ENCODE assay signal across 15 cellular contexts in the genomic region with DNA sequence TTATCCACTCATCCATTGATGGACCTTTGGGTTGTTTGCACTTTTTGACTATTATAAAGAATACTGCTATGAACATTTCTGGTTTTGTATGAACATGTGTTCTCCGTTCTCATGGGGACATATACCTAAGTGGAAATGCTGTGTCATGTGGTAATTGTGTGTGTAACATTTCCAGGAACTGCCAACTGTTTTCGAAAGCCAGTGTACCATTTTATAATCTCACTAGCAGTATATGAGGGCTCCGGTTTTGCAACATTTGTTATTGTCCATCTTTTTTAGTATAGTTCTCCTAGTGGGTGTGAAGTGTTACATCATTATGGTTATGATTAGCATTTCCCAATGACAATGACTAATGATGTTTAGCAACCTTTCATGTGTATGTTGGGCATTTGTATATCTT. TPM values are rescaled to one million over a fixed set of nuclear protein-coding genes. Genes with fewer than 3 reads are reported as not detected.
A peak's percentile ranks its signal among the peaks of the same experiment; 100 is the strongest.
DNase-seq lines count a peak whose midpoint lies in the region; ATAC-seq lines count a peak whose summit lies in the region.
"Had no signal": no experiment of that assay in that cellular context is flagged by ENCODE, and none has a peak within 500 bp of the region (broad histone marks: within the 10 kb centered on the region; RNA-seq: fewer than 3 reads in every experiment).

No MANE protein-coding gene starts in this region.

- ATAC-seq in activated CD4-positive, alpha-beta T cell treated with anti-CD3 and anti-CD28 coated beads for 36 hours: no peak
- peak; percentile 66 for ATAC-seq in stimulated activated effector memory CD8-positive, alpha-beta T cell treated with anti-CD3 and anti-CD28 coated beads, Interleukin-12 subunit alpha, Interleukin-12 subunit beta, amount 100 ng/mL, for 72 hours
- ATAC-seq in HG03095 (IDR thresholded peaks at IDR 0.05; ENCODE audit: unreplicated experiment): no peak
- no peak for ATAC-seq in activated CD8-positive, alpha-beta memory T cell treated with anti-CD3 and anti-CD28 coated beads, Interleukin-2, amount 10 ng/mL, durations not matched to agents 7 days and 5 days
- ATAC-seq: Panc1 had no signal

- H3K27ac Mint-ChIP-seq in activated CD4-positive, alpha-beta T cell treated with anti-CD3 and anti-CD28 coated beads for 36 hours: peak overlapping the region; percentile 53
- peak overlapping the region; percentile 84 for H3K27ac Mint-ChIP-seq in stimulated activated effector memory CD8-positive, alpha-beta T cell treated with anti-CD3 and anti-CD28 coated beads, Interleukin-12 subunit alpha, Interleukin-12 subunit beta, amount 100 ng/mL, for 72 hours
- no peak overlapping the region for H3K27ac Mint-ChIP-seq in activated CD8-positive, alpha-beta memory T cell treated with anti-CD3 and anti-CD28 coated beads, Interleukin-2, amount 10 ng/mL, durations not matched to agents 7 days and 5 days

- CTCF ChIA-PET in activated CD4-positive, alpha-beta T cell treated with anti-CD3 and anti-CD28 coated beads for 36 hours (lab: Charles Lee): interaction anchor here (0.6 kb wide), 1 partner anchor 10 kb away, joined by 3 read pairs; no protein-coding TSS in a partner anchor
- CTCF ChIA-PET in activated CD8-positive, alpha-beta memory T cell treated with anti-CD3 and anti-CD28 coated beads, Interleukin-2, amount 10 ng/mL, durations not matched to agents 7 days and 5 days (lab: Charles Lee): interaction anchor here (1.0 to 1.2 kb wide), 2 partner anchors 11 to 42 kb away, joined by 3 to 4 read pairs; a partner anchor contains a TSS

- POLR2A ChIA-PET in activated CD4-positive, alpha-beta T cell treated with anti-CD3 and anti-CD28 coated beads for 36 hours (lab: Charles Lee): interaction anchor here (0.7 kb wide), 1 partner anchor 17 kb away, joined by 3 read pairs; no protein-coding TSS in a partner anchor

- no peaks in the 10 kb centered on the region for H3K27me3 Mint-ChIP-seq in activated CD4-positive, alpha-beta T cell treated with anti-CD3 and anti-CD28 coated beads for 36 hours
- no peaks in the 10 kb centered on the region for H3K27me3 Mint-ChIP-seq in activated CD8-positive, alpha-beta memory T cell treated with anti-CD3 and anti-CD28 coated beads, Interleukin-2, amount 10 ng/mL, durations not matched to agents 7 days and 5 days

- H3K4me3 Mint-ChIP-seq in activated CD4-positive, alpha-beta T cell treated with anti-CD3 and anti-CD28 coated beads for 36 hours: no peak overlapping the region
- H3K4me3 Mint-ChIP-seq in stimulated activated effector memory CD8-positive, alpha-beta T cell treated with anti-CD3 and anti-CD28 coated beads, Interleukin-12 subunit alpha, Interleukin-12 subunit beta, amount 100 ng/mL, for 72 hours: no peak overlapping the region
- H3K4me3 Mint-ChIP-seq in activated CD8-positive, alpha-beta memory T cell treated with anti-CD3 and anti-CD28 coated beads, Interleukin-2, amount 10 ng/mL, durations not matched to agents 7 days and 5 days: no peak overlapping the region
- H3K4me3 Mint-ChIP-seq: T-helper 1 cell treated with Interleukin-12 subunit alpha and Interleukin-12 subunit beta and Interleukin-4 antibody, amounts not matched to agents 30 μg/mL and 1 μg/mL, for 36 hours had no signal

- H3K4me1 Mint-ChIP-seq in activated CD4-positive, alpha-beta T cell treated with anti-CD3 and anti-CD28 coated beads for 36 hours: peaks cover 47% of the 10 kb centered on the region
- peaks cover 49% of the 10 kb centered on the region for H3K4me1 Mint-ChIP-seq in stimulated activated effector memory CD8-positive, alpha-beta T cell treated with anti-CD3 and anti-CD28 coated beads, Interleukin-12 subunit alpha, Interleukin-12 subunit beta, amount 100 ng/mL, for 72 hours
- peaks cover 39% of the 10 kb centered on the region for H3K4me1 Mint-ChIP-seq in activated CD8-positive, alpha-beta memory T cell treated with anti-CD3 and anti-CD28 coated beads, Interleukin-2, amount 10 ng/mL, durations not matched to agents 7 days and 5 days

- H3K9me3 Mint-ChIP-seq in activated CD4-positive, alpha-beta T cell treated with anti-CD3 and anti-CD28 coated beads for 36 hours (ENCODE audit: low read depth): peaks cover 7% of the 10 kb centered on the region
- peaks cover 5% of the 10 kb centered on the region for H3K9me3 Mint-ChIP-seq in stimulated activated effector memory CD8-positive, alpha-beta T cell treated with anti-CD3 and anti-CD28 coated beads, Interleukin-12 subunit alpha, Interleukin-12 subunit beta, amount 100 ng/mL, for 72 hours
- peaks cover 9% of the 10 kb centered on the region for H3K9me3 Mint-ChIP-seq in activated CD8-positive, alpha-beta memory T cell treated with anti-CD3 and anti-CD28 coated beads, Interleukin-2, amount 10 ng/mL, durations not matched to agents 7 days and 5 days (ENCODE audit: low read depth)

- intact Hi-C loops in activated CD4-positive, alpha-beta T cell treated with anti-CD3 and anti-CD28 coated beads for 36 hours (cut with DNase I, micrococcal nuclease): loop anchor here in 1 of 2 experiments (1.0 kb wide), 2 partner anchors 49 to 132 kb away; no protein-coding TSS in a partner anchor

- H3K36me3 Mint-ChIP-seq in activated CD4-positive, alpha-beta T cell treated with anti-CD3 and anti-CD28 coated beads for 36 hours (ENCODE audit: low read depth): peaks cover 8% of the 10 kb centered on the region
- peaks cover 24% of the 10 kb centered on the region for H3K36me3 Mint-ChIP-seq in stimulated activated effector memory CD8-positive, alpha-beta T cell treated with anti-CD3 and anti-CD28 coated beads, Interleukin-12 subunit alpha, Interleukin-12 subunit beta, amount 100 ng/mL, for 72 hours
- H3K36me3 Mint-ChIP-seq in activated CD8-positive, alpha-beta memory T cell treated with anti-CD3 and anti-CD28 coated beads, Interleukin-2, amount 10 ng/mL, durations not matched to agents 7 days and 5 days: peaks cover 29% of the 10 kb centered on the region

- DNase-seq in activated CD4-positive, alpha-beta T cell treated with anti-CD3 and anti-CD28 coated beads for 36 hours: no peak
- DNase-seq in activated CD4-positive, alpha-beta T cell treated with anti-CD3 and anti-CD28 coated beads, Interleukin-2, amount 50 U/mL, for 1 hour: no peak
- DNase-seq in OCI-M1 (lab: John Stamatoyannopoulos, UW) (peak; percentile 87), epithelial cell of prostate (ENCODE audit: low read depth, low spot score) (no peak), NCI-H69 (lab: John Stamatoyannopoulos, UW) (no peak)
- DNase-seq in stimulated activated effector memory CD8-positive, alpha-beta T cell treated with anti-CD3 and anti-CD28 coated beads, Interleukin-12 subunit alpha, Interleukin-12 subunit beta, amount 100 ng/mL, for 72 hours (ENCODE audit: low spot score in 2 of 2): no peak
- DNase-seq in activated CD8-positive, alpha-beta memory T cell treated with anti-CD3 and anti-CD28 coated beads, Interleukin-2, amount 10 ng/mL, durations not matched to agents 7 days and 5 days: no peak
- DNase-seq: 8988T; activated CD4-positive, alpha-beta T cell treated with anti-CD3 and anti-CD28 coated beads, Interleukin-2, amount 50 U/mL, for 48 hours; glutamatergic neuron; NCI-H2171; thyroid gland had no signal

- H3K27ac ChIP-seq in epithelial cell of prostate: peak overlapping the region; percentile 49
- H3K27ac ChIP-seq: thyroid gland had no signal

RNA-seq across cellular contexts. Expression of a gene that starts 5.1 kb away (rescaled TPM):
- 100 to 1,000 TPM; 173 to 241 TPM for total RNA-seq in activated CD4-positive, alpha-beta T cell treated with anti-CD3 and anti-CD28 coated beads for 36 hours
- total RNA-seq in activated CD8-positive, alpha-beta memory T cell treated with anti-CD3 and anti-CD28 coated beads, Interleukin-2, amount 10 ng/mL, durations not matched to agents 7 days and 5 days: 100 to 1,000 TPM; 166 to 227 TPM

RNA-seq across cellular contexts. Expression of a gene that starts 41.9 kb away (rescaled TPM):
- total RNA-seq in activated CD4-positive, alpha-beta T cell treated with anti-CD3 and anti-CD28 coated beads for 36 hours: 10 to 100 TPM; 20.9 to 21.3 TPM
- 10 to 100 TPM; 16.6 to 21.3 TPM for total RNA-seq in activated CD8-positive, alpha-beta memory T cell treated with anti-CD3 and anti-CD28 coated beads, Interleukin-2, amount 10 ng/mL, durations not matched to agents 7 days and 5 days

RNA-seq across cellular contexts. Expression of a gene that starts 59.0 kb away (rescaled TPM):
- 10 to 100 TPM in 1 of 2 experiments, 1 to 10 TPM in 1; 9.7 to 14.8 TPM for total RNA-seq in activated CD4-positive, alpha-beta T cell treated with anti-CD3 and anti-CD28 coated beads for 36 hours
- total RNA-seq in activated CD8-positive, alpha-beta memory T cell treated with anti-CD3 and anti-CD28 coated beads, Interleukin-2, amount 10 ng/mL, durations not matched to agents 7 days and 5 days: 10 to 100 TPM; 21.0 to 47.6 TPM
